Comparison of ENCODE assay signal across 7 cellular contexts in genomic region chr15:62165029-62165792, GRCh38. TPM values are rescaled to one million over a fixed set of nuclear protein-coding genes. Genes with fewer than 3 reads are reported as not detected.
DNase-seq lines count a peak whose midpoint lies in the region; ATAC-seq, FAIRE-seq and TF ChIP-seq lines count a peak whose summit lies in the region.

A gene with protein sequence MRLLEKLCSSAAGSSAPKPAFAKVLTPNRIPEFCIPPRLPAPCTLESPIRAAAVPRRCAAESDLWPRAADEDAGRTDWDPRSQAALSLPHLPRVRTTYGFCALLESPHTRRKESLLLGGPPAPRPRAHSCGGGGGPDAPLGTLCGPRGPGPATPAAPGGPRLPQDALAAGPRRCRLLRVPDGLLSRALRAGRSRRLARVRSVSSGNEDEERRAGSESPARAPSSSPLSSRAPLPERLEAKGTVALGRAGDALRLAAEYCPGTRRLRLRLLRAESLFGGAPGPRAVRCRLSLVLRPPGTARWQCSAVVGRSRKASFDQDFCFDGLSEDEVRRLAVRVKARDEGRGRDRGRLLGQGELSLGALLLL (minus strand): TSS chr15:62165285. CDS start chr15:62164984, 301 bp downstream.

- H3K27ac Mint-ChIP-seq in activated CD8-positive, alpha-beta memory T cell treated with anti-CD3 and anti-CD28 coated beads, Interleukin-2, amount 10 ng/mL, durations not matched to agents 7 days and 5 days: peak within 1 kb of the TSS; percentile 7

- H3K27me3 Mint-ChIP-seq in activated CD8-positive, alpha-beta memory T cell treated with anti-CD3 and anti-CD28 coated beads, Interleukin-2, amount 10 ng/mL, durations not matched to agents 7 days and 5 days: peaks cover 83% of the 10 kb centered on the region

- peaks cover 0 to 20% (median 0%) of the 10 kb centered on the region in 3 donors for H3K4me1 ChIP-seq in gastroesophageal sphincter
- no peaks in the 10 kb centered on the region for H3K4me1 ChIP-seq in osteoblast (ENCODE audit: insufficient read depth, low read length)

- DNase-seq in Jurkat, Clone E6-1 (ENCODE audit: low read depth, low spot score): no peak
- DNase-seq in activated CD8-positive, alpha-beta memory T cell treated with anti-CD3 and anti-CD28 coated beads, Interleukin-2, amount 10 ng/mL, durations not matched to agents 7 days and 5 days: no peak
- DNase-seq in osteoblast (ENCODE audit: insufficient read length, low spot score, missing footprints) (peak; percentile 62), RKO (ENCODE audit: low spot score) (no peak), GM19239 (ENCODE audit: insufficient read length, low spot score) (no peak)

- FAIRE-seq in GM19239 (lab: Jason Lieb, UNC): no peak

- CTCF ChIA-PET in activated CD8-positive, alpha-beta memory T cell treated with anti-CD3 and anti-CD28 coated beads, Interleukin-2, amount 10 ng/mL, durations not matched to agents 7 days and 5 days (lab: Charles Lee): interaction anchor here (0.9 to 1.2 kb wide), 2 partner anchors 13 to 104 kb away, joined by 3 to 4 read pairs; partner anchors contain the start of gene VPS13C

- H3K4me1 Mint-ChIP-seq in activated CD8-positive, alpha-beta memory T cell treated with anti-CD3 and anti-CD28 coated beads, Interleukin-2, amount 10 ng/mL, durations not matched to agents 7 days and 5 days: peaks cover 13% of the 10 kb centered on the region

- no peaks in the 10 kb centered on the region for H3K79me2 ChIP-seq in osteoblast (ENCODE audit: insufficient read depth, low read length)

- H3K36me3 Mint-ChIP-seq in activated CD8-positive, alpha-beta memory T cell treated with anti-CD3 and anti-CD28 coated beads, Interleukin-2, amount 10 ng/mL, durations not matched to agents 7 days and 5 days: peaks cover 2% of the 10 kb centered on the region

- ATAC-seq in activated CD8-positive, alpha-beta memory T cell treated with anti-CD3 and anti-CD28 coated beads, Interleukin-2, amount 10 ng/mL, durations not matched to agents 7 days and 5 days: peak; percentile 51
- peak; percentile 79 for ATAC-seq in gastroesophageal sphincter
- no peak for ATAC-seq in GM19463 (IDR thresholded peaks at IDR 0.05; ENCODE audit: unreplicated experiment)

- peak within 1 kb of the TSS; percentile 15 for H2AFZ ChIP-seq in osteoblast (ENCODE audit: low read length)

- no peaks in the 10 kb centered on the region for H3K9me3 ChIP-seq in gastroesophageal sphincter
- H3K9me3 ChIP-seq in osteoblast (ENCODE audit: low read depth, low read length): no peaks in the 10 kb centered on the region

- H3K27me3 ChIP-seq in gastroesophageal sphincter (peaks cover 87% of the 10 kb centered on the region), osteoblast (ENCODE audit: insufficient read depth, low read length) (peaks cover 83% of the 10 kb centered on the region)

- no peak for TF ChIP-seq CTCF in gastroesophageal sphincter (IDR thresholded peaks at IDR 0.05)
- TF ChIP-seq CTCF in osteoblast (IDR thresholded peaks at IDR 0.05; ENCODE audit: extremely low read depth, low read depth, low read length): no peak

- 33 to 39% methylated on average over 10 to 13 of the region's 38 CpGs for WGBS in gastroesophageal sphincter (ENCODE audit: low coverage in 1 of 2), 2 donors

- no peaks in the 10 kb centered on the region for H4K20me1 ChIP-seq in osteoblast (ENCODE audit: insufficient read depth, low read length)

- H3K4me3 ChIP-seq in Jurkat, Clone E6-1 (ENCODE audit: low read length): peak within 1 kb of the TSS; percentile 31
- H3K4me3 ChIP-seq in gastroesophageal sphincter (peak within 1 kb of the TSS; percentile 4 to 49), osteoblast (ENCODE audit: insufficient read depth, low read length) (peak within 1 kb of the TSS; percentile 37)

- no peaks in the 10 kb centered on the region for H3K36me3 ChIP-seq in gastroesophageal sphincter
- H3K36me3 ChIP-seq in osteoblast (ENCODE audit: insufficient read depth, low read length): no peaks in the 10 kb centered on the region

- TF ChIP-seq POLR2A in gastroesophageal sphincter (IDR thresholded peaks at IDR 0.05): peak; percentile 44 to 53

- H3K4me2 ChIP-seq in osteoblast (ENCODE audit: insufficient read depth, low read length): peak within 1 kb of the TSS; percentile 36

- H3K4me3 Mint-ChIP-seq in activated CD8-positive, alpha-beta memory T cell treated with anti-CD3 and anti-CD28 coated beads, Interleukin-2, amount 10 ng/mL, durations not matched to agents 7 days and 5 days: peak within 1 kb of the TSS; percentile 48

- H3K27ac ChIP-seq in gastroesophageal sphincter (peak within 1 kb of the TSS in 3 of 4 donors; percentile 60 to 74 (median 67)), osteoblast (ENCODE audit: low read depth, low read length) (no peak within 1 kb of the TSS)

- H3K9me3 Mint-ChIP-seq in activated CD8-positive, alpha-beta memory T cell treated with anti-CD3 and anti-CD28 coated beads, Interleukin-2, amount 10 ng/mL, durations not matched to agents 7 days and 5 days (ENCODE audit: low read depth): no peaks in the 10 kb centered on the region

- TF ChIP-seq EP300 in gastroesophageal sphincter (IDR thresholded peaks at IDR 0.05): no peak

RNA-seq across cellular contexts. Expression of the gene that starts here (rescaled TPM):
- polyA plus RNA-seq in Jurkat, Clone E6-1 (2012; ENCODE audit: insufficient read depth, insufficient read length): not detected
- under 1 TPM in 1 of 2 experiments, not detected in 1; 0.23 TPM for total RNA-seq in activated CD8-positive, alpha-beta memory T cell treated with anti-CD3 and anti-CD28 coated beads, Interleukin-2, amount 10 ng/mL, durations not matched to agents 7 days and 5 days
- total RNA-seq in gastroesophageal sphincter (1 to 10 TPM in 2 of 4 donors, under 1 TPM in 2; 0.17 to 2.7 (median 1.1) TPM), osteoblast (not detected in 2 replicates)

Comparison
In these comparisons a context has a peak if more than half of its experiments do, and no peak if none do; other contexts are left out.
1. Peak in ATAC-seq in activated CD8-positive, alpha-beta memory T cell treated with anti-CD3 and anti-CD28 coated beads, Interleukin-2, amount 10 ng/mL, durations not matched to agents 7 days and 5 days; RNA of the gene not detected or under 1 TPM.
2. Peak in DNase-seq, H3K4me3 ChIP-seq and H3K4me2 ChIP-seq in osteoblast; RNA of the gene not detected or under 1 TPM.